Comparison of ENCODE assay signal across 14 cellular contexts in the genomic region with DNA sequence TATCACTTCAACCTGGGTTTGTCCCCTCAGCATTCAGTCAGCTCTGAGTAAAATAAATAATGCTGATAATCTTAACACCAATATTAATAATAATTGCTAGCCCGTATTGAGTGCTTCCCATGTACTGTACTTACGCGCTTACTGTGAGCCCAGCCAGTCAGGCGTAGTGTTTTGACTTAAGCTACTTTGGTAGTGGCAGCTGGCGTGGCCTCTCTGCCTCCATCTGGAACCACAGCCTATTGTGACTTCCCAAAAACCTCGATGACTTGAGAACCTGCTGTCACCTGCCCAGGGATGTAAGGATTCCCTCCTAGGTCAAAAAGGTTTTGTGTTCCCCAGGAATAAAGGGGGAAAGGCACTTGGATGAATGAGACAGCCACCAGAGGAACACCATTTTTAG.
"Had no signal": no experiment of that assay in that cellular context is flagged by ENCODE, and none has a peak within 500 bp of the region (broad histone marks: within the 10 kb centered on the region; RNA-seq: fewer than 3 reads in every experiment).

No MANE protein-coding gene starts in this region.

- H3K27ac ChIP-seq: ascending aorta, cardiac muscle cell, gastrocnemius medialis, left lung, suprapubic skin had no signal

- ATAC-seq: activated CD4-positive, alpha-beta T cell treated with anti-CD3 and anti-CD28 coated beads for 36 hours; activated CD8-positive, alpha-beta T cell treated with anti-CD3 and anti-CD28 coated beads for 36 hours; activated T-cell treated with anti-CD3 and anti-CD28 coated beads, Interleukin-2, amount 50 U/mL, for 72 hours; gastrocnemius medialis; left lung; stimulated activated naive CD8-positive, alpha-beta T cell treated with anti-CD3 and anti-CD28 coated beads, Interleukin-15, Interleukin-2, amounts not matched to agents 100 U/mL and 50 U/mL, for 24 hours had no signal

- H3K36me3 ChIP-seq: ascending aorta, cardiac muscle cell, gastrocnemius medialis, left lung, suprapubic skin had no signal

- DNase-seq: activated CD4-positive, alpha-beta T cell treated with anti-CD3 and anti-CD28 coated beads for 36 hours; activated CD8-positive, alpha-beta memory T cell treated with anti-CD3 and anti-CD28 coated beads, Interleukin-2, amount 50 U/mL, for 4 hours; activated CD8-positive, alpha-beta T cell treated with anti-CD3 and anti-CD28 coated beads for 36 hours; activated T-cell treated with anti-CD3 and anti-CD28 coated beads, Interleukin-2, amount 50 U/mL, for 72 hours; gastrocnemius medialis; islet precursor cell; left lung; stimulated activated CD4-positive, alpha-beta T cell treated with anti-CD3 and anti-CD28 coated beads, Interleukin-4, amount 100 ng/mL, for 1 hour; stimulated activated CD8-positive, alpha-beta memory T cell treated with anti-CD3 and anti-CD28 coated beads, Interleukin-4, amount 100 ng/mL, for 48 hours; stimulated activated naive CD8-positive, alpha-beta T cell treated with anti-CD3 and anti-CD28 coated beads, Interleukin-15, Interleukin-2, amounts not matched to agents 100 U/mL and 50 U/mL, for 24 hours had no signal

- H3K27me3 ChIP-seq: ascending aorta, cardiac muscle cell, gastrocnemius medialis, left lung, suprapubic skin had no signal

- H3K4me1 ChIP-seq: ascending aorta, left lung, suprapubic skin had no signal

- FAIRE-seq: colon had no signal

- H3K4me3 ChIP-seq: ascending aorta, cardiac muscle cell, gastrocnemius medialis, left lung, suprapubic skin had no signal

- H3K9me3 ChIP-seq: ascending aorta, gastrocnemius medialis, left lung, suprapubic skin had no signal
